ENCODE assay signal across 30 cellular contexts in genomic region chr5:53825016-53825415, GRCh38.
"Had no signal": no experiment of that assay in that cellular context is flagged by ENCODE, and none has a peak within 500 bp of the region (broad histone marks: within the 10 kb centered on the region; RNA-seq: fewer than 3 reads in every experiment).

No MANE protein-coding gene starts in this region.

- H3K27ac ChIP-seq: body of pancreas, Peyer's patch, RWPE1, SJCRH30 had no signal

- H3K9me3 Mint-ChIP-seq: activated naive CD4-positive, alpha-beta T cell treated with anti-CD3 and anti-CD28 coated beads, Interleukin-2, amount 50 U/mL, for 24 hours; activated T-helper 1 cell treated with anti-CD3 and anti-CD28 coated beads, Interleukin-12 subunit alpha, Interleukin-12 subunit beta, Interleukin-2, Interleukin-4 antibody, amounts not matched to agents 30 ng/mL and 10 ng/mL and 1 ng/mL, durations not matched to agents 14 hours and 24 hours and 36 hours had no signal

- H3K27me3 ChIP-seq: body of pancreas, Peyer's patch, SJCRH30 had no signal

- DNase-seq: activated CD4-positive, alpha-beta T cell treated with anti-CD3 and anti-CD28 coated beads for 48 hours; activated CD4-positive, alpha-beta T cell treated with anti-CD3 and anti-CD28 coated beads, Interleukin-2, amount 50 U/mL, for 4 hours; activated CD4-positive, CD25-positive, alpha-beta regulatory T cell treated with anti-CD3 and anti-CD28 coated beads, Interleukin-2, amount 50 U/mL, for 72 hours; activated CD8-positive, alpha-beta memory T cell treated with anti-CD3 and anti-CD28 coated beads, Interleukin-2, amount 10 ng/mL, durations not matched to agents 7 days and 5 days; activated CD8-positive, alpha-beta T cell treated with anti-CD3 and anti-CD28 coated beads, Interleukin-2, amount 10 ng/mL, durations not matched to agents 7 days and 5 days; activated effector memory CD4-positive, alpha-beta T cell treated with Interleukin-2 at 50 U/mL for 16 hours; activated naive CD4-positive, alpha-beta T cell; activated T-cell treated with anti-CD3 and anti-CD28 coated beads, Interleukin-2, amount 50 U/mL, for 24 hours; aorta; body of pancreas; central memory CD4-positive, alpha-beta T cell; Karpas-422; NCI-H1105 treated with DMSO at 0.1 percent for 48 hours; NCI-H146; NCI-H187 treated with DMSO at 0.1 percent for 48 hours; NCI-H2107; NCI-H2171 treated with DMSO at 0.1 percent for 48 hours; NCI-H226; NCI-H526; NCI-H774; NK-92 treated with Interleukin-12 subunit alpha and Interleukin-12 subunit beta, amount 100 ng/mL, for 24 hours; Peyer's patch; Right ventricle myocardium superior; SJCRH30; SW 1271 had no signal

- H3K9me3 ChIP-seq: body of pancreas, Peyer's patch, SJCRH30 had no signal

- H3K4me3 Mint-ChIP-seq: activated CD8-positive, alpha-beta memory T cell treated with anti-CD3 and anti-CD28 coated beads, Interleukin-2, amount 10 ng/mL, durations not matched to agents 7 days and 5 days; activated CD8-positive, alpha-beta T cell treated with anti-CD3 and anti-CD28 coated beads, Interleukin-2, amount 10 ng/mL, durations not matched to agents 7 days and 5 days; activated naive CD4-positive, alpha-beta T cell treated with anti-CD3 and anti-CD28 coated beads, Interleukin-2, amount 50 U/mL, for 24 hours; activated T-cell treated with anti-CD3 and anti-CD28 coated beads, Interleukin-2, amount 50 U/mL, for 24 hours; activated T-helper 1 cell treated with anti-CD3 and anti-CD28 coated beads, Interleukin-12 subunit alpha, Interleukin-12 subunit beta, Interleukin-2, Interleukin-4 antibody, amounts not matched to agents 30 ng/mL and 10 ng/mL and 1 ng/mL, durations not matched to agents 14 hours and 24 hours and 36 hours; T-helper 1 cell treated with Interleukin-12 subunit alpha and Interleukin-12 subunit beta and Interleukin-4 antibody, amounts not matched to agents 30 μg/mL and 1 μg/mL, for 36 hours had no signal

- H3K4me1 ChIP-seq: body of pancreas, Peyer's patch, SJCRH30 had no signal

- H3K36me3 ChIP-seq: Peyer's patch, SJCRH30 had no signal

- H3K4me3 ChIP-seq: body of pancreas, K562, Peyer's patch, SJCRH30 had no signal

- H3K36me3 Mint-ChIP-seq: activated CD8-positive, alpha-beta memory T cell treated with anti-CD3 and anti-CD28 coated beads, Interleukin-2, amount 10 ng/mL, durations not matched to agents 7 days and 5 days; activated naive CD4-positive, alpha-beta T cell treated with anti-CD3 and anti-CD28 coated beads, Interleukin-2, amount 50 U/mL, for 24 hours had no signal

- H3K27ac Mint-ChIP-seq: activated CD8-positive, alpha-beta memory T cell treated with anti-CD3 and anti-CD28 coated beads, Interleukin-2, amount 10 ng/mL, durations not matched to agents 7 days and 5 days; activated CD8-positive, alpha-beta T cell treated with anti-CD3 and anti-CD28 coated beads, Interleukin-2, amount 10 ng/mL, durations not matched to agents 7 days and 5 days; activated naive CD4-positive, alpha-beta T cell treated with anti-CD3 and anti-CD28 coated beads, Interleukin-2, amount 50 U/mL, for 24 hours; activated T-cell treated with anti-CD3 and anti-CD28 coated beads, Interleukin-2, amount 50 U/mL, for 24 hours; activated T-helper 1 cell treated with anti-CD3 and anti-CD28 coated beads, Interleukin-12 subunit alpha, Interleukin-12 subunit beta, Interleukin-2, Interleukin-4 antibody, amounts not matched to agents 30 ng/mL and 10 ng/mL and 1 ng/mL, durations not matched to agents 14 hours and 24 hours and 36 hours; T-helper 1 cell treated with Interleukin-12 subunit alpha and Interleukin-12 subunit beta and Interleukin-4 antibody, amounts not matched to agents 30 μg/mL and 1 μg/mL, for 36 hours had no signal

- H3K27me3 Mint-ChIP-seq: activated CD8-positive, alpha-beta memory T cell treated with anti-CD3 and anti-CD28 coated beads, Interleukin-2, amount 10 ng/mL, durations not matched to agents 7 days and 5 days; activated T-cell treated with anti-CD3 and anti-CD28 coated beads, Interleukin-2, amount 50 U/mL, for 24 hours had no signal

- H3K4me1 Mint-ChIP-seq: activated naive CD4-positive, alpha-beta T cell treated with anti-CD3 and anti-CD28 coated beads, Interleukin-2, amount 50 U/mL, for 24 hours had no signal
